In genomic region chr3:37909067-37909911, GRCh38 we compare ENCODE assay signal across 1 cellular context.
TF ChIP-seq lines count a peak whose summit lies in the region.

No MANE protein-coding gene starts in this region.

TF ChIP-seq in HepG2, 621 proteins besides CTCF, POLR2A, EP300 and RAD21 (continued from another document and continues in another):
- TF ChIP-seq, protein P1, sequence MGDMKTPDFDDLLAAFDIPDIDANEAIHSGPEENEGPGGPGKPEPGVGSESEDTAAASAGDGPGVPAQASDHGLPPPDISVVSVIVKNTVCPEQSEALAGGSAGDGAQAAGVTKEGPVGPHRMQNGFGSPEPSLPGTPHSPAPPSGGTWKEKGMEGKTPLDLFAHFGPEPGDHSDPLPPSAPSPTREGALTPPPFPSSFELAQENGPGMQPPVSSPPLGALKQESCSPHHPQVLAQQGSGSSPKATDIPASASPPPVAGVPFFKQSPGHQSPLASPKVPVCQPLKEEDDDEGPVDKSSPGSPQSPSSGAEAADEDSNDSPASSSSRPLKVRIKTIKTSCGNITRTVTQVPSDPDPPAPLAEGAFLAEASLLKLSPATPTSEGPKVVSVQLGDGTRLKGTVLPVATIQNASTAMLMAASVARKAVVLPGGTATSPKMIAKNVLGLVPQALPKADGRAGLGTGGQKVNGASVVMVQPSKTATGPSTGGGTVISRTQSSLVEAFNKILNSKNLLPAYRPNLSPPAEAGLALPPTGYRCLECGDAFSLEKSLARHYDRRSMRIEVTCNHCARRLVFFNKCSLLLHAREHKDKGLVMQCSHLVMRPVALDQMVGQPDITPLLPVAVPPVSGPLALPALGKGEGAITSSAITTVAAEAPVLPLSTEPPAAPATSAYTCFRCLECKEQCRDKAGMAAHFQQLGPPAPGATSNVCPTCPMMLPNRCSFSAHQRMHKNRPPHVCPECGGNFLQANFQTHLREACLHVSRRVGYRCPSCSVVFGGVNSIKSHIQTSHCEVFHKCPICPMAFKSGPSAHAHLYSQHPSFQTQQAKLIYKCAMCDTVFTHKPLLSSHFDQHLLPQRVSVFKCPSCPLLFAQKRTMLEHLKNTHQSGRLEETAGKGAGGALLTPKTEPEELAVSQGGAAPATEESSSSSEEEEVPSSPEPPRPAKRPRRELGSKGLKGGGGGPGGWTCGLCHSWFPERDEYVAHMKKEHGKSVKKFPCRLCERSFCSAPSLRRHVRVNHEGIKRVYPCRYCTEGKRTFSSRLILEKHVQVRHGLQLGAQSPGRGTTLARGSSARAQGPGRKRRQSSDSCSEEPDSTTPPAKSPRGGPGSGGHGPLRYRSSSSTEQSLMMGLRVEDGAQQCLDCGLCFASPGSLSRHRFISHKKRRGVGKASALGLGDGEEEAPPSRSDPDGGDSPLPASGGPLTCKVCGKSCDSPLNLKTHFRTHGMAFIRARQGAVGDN (CRISPR knock-in tag; IDR thresholded peaks at IDR 0.05) = peak; percentile 92
- peak; percentile 84 for TF ChIP-seq ELF1 (CRISPR knock-in tag; IDR thresholded peaks at IDR 0.05)
- TF ChIP-seq STAT5B (CRISPR knock-in tag; IDR thresholded peaks at IDR 0.05) = no peak
- TF ChIP-seq ZNF143 (CRISPR knock-in tag; IDR thresholded peaks at IDR 0.05) = no peak
- peak; percentile 41 for TF ChIP-seq JARID2 (CRISPR knock-in tag; IDR thresholded peaks at IDR 0.05; ENCODE audit: insufficient replicate concordance)
- peak; percentile 8; the same call in 1 of the 2 replicates for TF ChIP-seq NFIC (IDR thresholded peaks at IDR 0.05; ENCODE audit: low read length)
- TF ChIP-seq, protein P2, sequence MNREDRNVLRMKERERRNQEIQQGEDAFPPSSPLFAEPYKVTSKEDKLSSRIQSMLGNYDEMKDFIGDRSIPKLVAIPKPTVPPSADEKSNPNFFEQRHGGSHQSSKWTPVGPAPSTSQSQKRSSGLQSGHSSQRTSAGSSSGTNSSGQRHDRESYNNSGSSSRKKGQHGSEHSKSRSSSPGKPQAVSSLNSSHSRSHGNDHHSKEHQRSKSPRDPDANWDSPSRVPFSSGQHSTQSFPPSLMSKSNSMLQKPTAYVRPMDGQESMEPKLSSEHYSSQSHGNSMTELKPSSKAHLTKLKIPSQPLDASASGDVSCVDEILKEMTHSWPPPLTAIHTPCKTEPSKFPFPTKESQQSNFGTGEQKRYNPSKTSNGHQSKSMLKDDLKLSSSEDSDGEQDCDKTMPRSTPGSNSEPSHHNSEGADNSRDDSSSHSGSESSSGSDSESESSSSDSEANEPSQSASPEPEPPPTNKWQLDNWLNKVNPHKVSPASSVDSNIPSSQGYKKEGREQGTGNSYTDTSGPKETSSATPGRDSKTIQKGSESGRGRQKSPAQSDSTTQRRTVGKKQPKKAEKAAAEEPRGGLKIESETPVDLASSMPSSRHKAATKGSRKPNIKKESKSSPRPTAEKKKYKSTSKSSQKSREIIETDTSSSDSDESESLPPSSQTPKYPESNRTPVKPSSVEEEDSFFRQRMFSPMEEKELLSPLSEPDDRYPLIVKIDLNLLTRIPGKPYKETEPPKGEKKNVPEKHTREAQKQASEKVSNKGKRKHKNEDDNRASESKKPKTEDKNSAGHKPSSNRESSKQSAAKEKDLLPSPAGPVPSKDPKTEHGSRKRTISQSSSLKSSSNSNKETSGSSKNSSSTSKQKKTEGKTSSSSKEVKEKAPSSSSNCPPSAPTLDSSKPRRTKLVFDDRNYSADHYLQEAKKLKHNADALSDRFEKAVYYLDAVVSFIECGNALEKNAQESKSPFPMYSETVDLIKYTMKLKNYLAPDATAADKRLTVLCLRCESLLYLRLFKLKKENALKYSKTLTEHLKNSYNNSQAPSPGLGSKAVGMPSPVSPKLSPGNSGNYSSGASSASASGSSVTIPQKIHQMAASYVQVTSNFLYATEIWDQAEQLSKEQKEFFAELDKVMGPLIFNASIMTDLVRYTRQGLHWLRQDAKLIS (CRISPR knock-in tag; IDR thresholded peaks at IDR 0.05) = 0 out of 2 replicates have a peak, but pooled peaks have one; percentile 46
- TF ChIP-seq, protein P3, sequence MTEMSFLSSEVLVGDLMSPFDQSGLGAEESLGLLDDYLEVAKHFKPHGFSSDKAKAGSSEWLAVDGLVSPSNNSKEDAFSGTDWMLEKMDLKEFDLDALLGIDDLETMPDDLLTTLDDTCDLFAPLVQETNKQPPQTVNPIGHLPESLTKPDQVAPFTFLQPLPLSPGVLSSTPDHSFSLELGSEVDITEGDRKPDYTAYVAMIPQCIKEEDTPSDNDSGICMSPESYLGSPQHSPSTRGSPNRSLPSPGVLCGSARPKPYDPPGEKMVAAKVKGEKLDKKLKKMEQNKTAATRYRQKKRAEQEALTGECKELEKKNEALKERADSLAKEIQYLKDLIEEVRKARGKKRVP (CRISPR knock-in tag; IDR thresholded peaks at IDR 0.05) = 0 out of 4 replicates have a peak, but pooled peaks of 1 of the 2 experiments have one; percentile 39
- peak; percentile 68 for TF ChIP-seq RXRB (CRISPR knock-in tag; IDR thresholded peaks at IDR 0.05; ENCODE audit: borderline replicate concordance)
- TF ChIP-seq ESRRA (CRISPR knock-in tag; IDR thresholded peaks at IDR 0.05; ENCODE audit: low read depth) = 0 out of 2 replicates have a peak, but pooled peaks have one; percentile 41
- TF ChIP-seq ZNF431 (CRISPR knock-in tag; IDR thresholded peaks at IDR 0.05; ENCODE audit: borderline replicate concordance, low read depth) = no peak
- TF ChIP-seq HNF4G (IDR thresholded peaks at IDR 0.05; ENCODE audit: borderline replicate concordance, low read depth, low read length) = peak; percentile 55; the same call in 1 of the 2 replicates
- TF ChIP-seq HNF4G (CRISPR knock-in tag; IDR thresholded peaks at IDR 0.05; ENCODE audit: borderline replicate concordance, low read depth) = no peak; the same call in 1 of the 2 replicates
- TF ChIP-seq ARNTL (CRISPR knock-in tag; IDR thresholded peaks at IDR 0.05) = peak; percentile 46; the same call in 1 of the 2 replicates
- no peak for TF ChIP-seq KAT8 (CRISPR knock-in tag; IDR thresholded peaks at IDR 0.05)
- no peak for TF ChIP-seq SRSF1 (optimal IDR thresholded peaks at IDR 0.05; ENCODE audit: low read depth, low read length)
- peak; percentile 64 for TF ChIP-seq PHF5A (CRISPR knock-in tag; IDR thresholded peaks at IDR 0.05; ENCODE audit: low read depth, unreplicated experiment)
- peak; percentile 38; the same call in 1 of the 2 replicates for TF ChIP-seq HOXA3 (CRISPR knock-in tag; IDR thresholded peaks at IDR 0.05)
- peak; percentile 90 for TF ChIP-seq HNF4A (CRISPR knock-in tag; IDR thresholded peaks at IDR 0.05)
- TF ChIP-seq, protein P4, sequence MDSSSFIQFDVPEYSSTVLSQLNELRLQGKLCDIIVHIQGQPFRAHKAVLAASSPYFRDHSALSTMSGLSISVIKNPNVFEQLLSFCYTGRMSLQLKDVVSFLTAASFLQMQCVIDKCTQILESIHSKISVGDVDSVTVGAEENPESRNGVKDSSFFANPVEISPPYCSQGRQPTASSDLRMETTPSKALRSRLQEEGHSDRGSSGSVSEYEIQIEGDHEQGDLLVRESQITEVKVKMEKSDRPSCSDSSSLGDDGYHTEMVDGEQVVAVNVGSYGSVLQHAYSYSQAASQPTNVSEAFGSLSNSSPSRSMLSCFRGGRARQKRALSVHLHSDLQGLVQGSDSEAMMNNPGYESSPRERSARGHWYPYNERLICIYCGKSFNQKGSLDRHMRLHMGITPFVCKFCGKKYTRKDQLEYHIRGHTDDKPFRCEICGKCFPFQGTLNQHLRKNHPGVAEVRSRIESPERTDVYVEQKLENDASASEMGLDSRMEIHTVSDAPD (CRISPR knock-in tag; IDR thresholded peaks at IDR 0.05) = peak; percentile 67
- peak; percentile 46; the same call in 1 of the 2 replicates for TF ChIP-seq DPF2 (CRISPR knock-in tag; IDR thresholded peaks at IDR 0.05; ENCODE audit: borderline replicate concordance, low read depth)
- TF ChIP-seq POGZ (CRISPR knock-in tag; IDR thresholded peaks at IDR 0.05) = peak; percentile 88
- no peak for TF ChIP-seq SIN3B (IDR thresholded peaks at IDR 0.05; ENCODE audit: low read length)
- peak; percentile 78 for TF ChIP-seq ZNF12 (CRISPR knock-in tag; IDR thresholded peaks at IDR 0.05)
- TF ChIP-seq ZSCAN21 (CRISPR knock-in tag; IDR thresholded peaks at IDR 0.05; ENCODE audit: borderline replicate concordance) = no peak
- peak; percentile 60; the same call in 1 of the 2 replicates for TF ChIP-seq JUND (CRISPR knock-in tag; IDR thresholded peaks at IDR 0.05)
- TF ChIP-seq LCORL (IDR thresholded peaks at IDR 0.05) = no peak
- peak; percentile 64; the same call in 1 of the 2 replicates for TF ChIP-seq LCORL (CRISPR knock-in tag; IDR thresholded peaks at IDR 0.05)
- TF ChIP-seq ZBTB1 (CRISPR knock-in tag; IDR thresholded peaks at IDR 0.05; ENCODE audit: borderline replicate concordance) = no peak
- no peak for TF ChIP-seq ZNF724P (CRISPR knock-in tag; IDR thresholded peaks at IDR 0.05; ENCODE audit: borderline replicate concordance)
- TF ChIP-seq NR2F6 (IDR thresholded peaks at IDR 0.05) = peak; percentile 29; the same call in 1 of the 2 replicates
- peak; percentile 71 for TF ChIP-seq NR2F6 (CRISPR knock-in tag; IDR thresholded peaks at IDR 0.05)
- TF ChIP-seq SOX5 (CRISPR knock-in tag; IDR thresholded peaks at IDR 0.05; ENCODE audit: borderline replicate concordance) = peak; percentile 80; the same call in 1 of the 2 replicates
- peak; percentile 77 for TF ChIP-seq RARA (CRISPR knock-in tag; IDR thresholded peaks at IDR 0.05)
- 0 out of 2 replicates have a peak, but pooled peaks have one; percentile 31 for TF ChIP-seq CSRNP1 (CRISPR knock-in tag; IDR thresholded peaks at IDR 0.05)
- peak; percentile 38; the same call in 1 of the 2 replicates for TF ChIP-seq ZNF501 (CRISPR knock-in tag; IDR thresholded peaks at IDR 0.05)
- no peak for TF ChIP-seq ZNF17 (CRISPR knock-in tag; IDR thresholded peaks at IDR 0.05)
- peak; percentile 43; the same call in 1 of the 2 replicates for TF ChIP-seq PPARG (CRISPR knock-in tag; conservative IDR thresholded peaks at IDR 0.05)
- TF ChIP-seq IKZF5 (CRISPR knock-in tag; IDR thresholded peaks at IDR 0.05) = no peak; the same call in none of the 2 replicates
- TF ChIP-seq ZFP91 (CRISPR knock-in tag; IDR thresholded peaks at IDR 0.05; ENCODE audit: borderline replicate concordance) = peak; percentile 54
- TF ChIP-seq ETV5 (CRISPR knock-in tag; IDR thresholded peaks at IDR 0.05; ENCODE audit: borderline replicate concordance) = peak; percentile 93
- TF ChIP-seq AHR (CRISPR knock-in tag; IDR thresholded peaks at IDR 0.05) = 0 out of 2 replicates have a peak, but pooled peaks have one; percentile 42
- peak; percentile 84 for TF ChIP-seq SAP130 (CRISPR knock-in tag; IDR thresholded peaks at IDR 0.05; ENCODE audit: low read depth)
- no peak for TF ChIP-seq ZNF530 (CRISPR knock-in tag; IDR thresholded peaks at IDR 0.05; ENCODE audit: low read depth)
- TF ChIP-seq, protein P5, sequence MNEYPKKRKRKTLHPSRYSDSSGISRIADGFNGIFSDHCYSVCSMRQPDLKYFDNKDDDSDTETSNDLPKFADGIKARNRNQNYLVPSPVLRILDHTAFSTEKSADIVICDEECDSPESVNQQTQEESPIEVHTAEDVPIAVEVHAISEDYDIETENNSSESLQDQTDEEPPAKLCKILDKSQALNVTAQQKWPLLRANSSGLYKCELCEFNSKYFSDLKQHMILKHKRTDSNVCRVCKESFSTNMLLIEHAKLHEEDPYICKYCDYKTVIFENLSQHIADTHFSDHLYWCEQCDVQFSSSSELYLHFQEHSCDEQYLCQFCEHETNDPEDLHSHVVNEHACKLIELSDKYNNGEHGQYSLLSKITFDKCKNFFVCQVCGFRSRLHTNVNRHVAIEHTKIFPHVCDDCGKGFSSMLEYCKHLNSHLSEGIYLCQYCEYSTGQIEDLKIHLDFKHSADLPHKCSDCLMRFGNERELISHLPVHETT (CRISPR knock-in tag; conservative IDR thresholded peaks at IDR 0.05) = no peak
- TF ChIP-seq ZNF615 (CRISPR knock-in tag; IDR thresholded peaks at IDR 0.05; ENCODE audit: borderline replicate concordance) = 0 out of 2 replicates have a peak, but pooled peaks have one; percentile 51
- peak; percentile 31; the same call in 1 of the 2 replicates for TF ChIP-seq GATAD1 (CRISPR knock-in tag; IDR thresholded peaks at IDR 0.05)
- TF ChIP-seq ZNF777 (CRISPR knock-in tag; IDR thresholded peaks at IDR 0.05) = no peak
- peak; percentile 72 for TF ChIP-seq ZBTB37 (CRISPR knock-in tag; IDR thresholded peaks at IDR 0.05)
- peak; percentile 73 for TF ChIP-seq SALL1 (CRISPR knock-in tag; IDR thresholded peaks at IDR 0.05)
